Comparison of ENCODE assay signal across 1 cellular context in the genomic region with DNA sequence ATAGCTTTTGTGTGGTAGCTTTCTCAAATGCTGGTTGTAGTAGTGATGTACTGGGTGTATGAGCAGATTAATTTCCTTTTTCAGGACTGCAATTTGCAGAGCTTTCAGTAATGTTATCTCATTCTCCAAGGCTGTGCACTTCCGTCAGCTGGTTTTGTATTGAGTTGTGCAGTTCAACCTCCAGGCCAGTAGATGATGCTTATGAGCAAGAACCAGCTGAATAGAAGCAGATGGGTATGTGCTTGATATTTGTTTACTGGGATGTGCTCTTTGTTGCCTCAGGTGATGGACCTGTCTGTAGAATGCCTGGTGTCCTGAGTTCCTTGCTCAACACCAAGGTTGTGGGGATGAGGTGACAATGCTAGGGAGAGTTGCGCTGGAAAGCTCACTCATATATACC.
TF ChIP-seq lines count a peak whose summit lies in the region.

No MANE protein-coding gene starts in this region.

TF ChIP-seq in GM23338, 12 proteins besides CTCF, POLR2A, EP300 and RAD21 (continued from another document):
- no peak for TF ChIP-seq REST (IDR thresholded peaks at IDR 0.05; ENCODE audit: unreplicated experiment)
- no peak for TF ChIP-seq ZNF331 (CRISPR knock-in tag; IDR thresholded peaks at IDR 0.05; ENCODE audit: low read depth)
- no peak for TF ChIP-seq ZNF114 (CRISPR knock-in tag; IDR thresholded peaks at IDR 0.05)
- no peak for TF ChIP-seq ZNF462 (CRISPR knock-in tag; IDR thresholded peaks at IDR 0.05)
- TF ChIP-seq STAT1 (IDR thresholded peaks at IDR 0.05; ENCODE audit: unreplicated experiment), result no peak
- no peak for TF ChIP-seq NANOG (IDR thresholded peaks at IDR 0.05; ENCODE audit: borderline replicate concordance)
- no peak for TF ChIP-seq POLR2AphosphoS5 (IDR thresholded peaks at IDR 0.05; ENCODE audit: low read depth)
TF ChIP-seq in GM23338: peak in this region for 0.
